Comparison of ENCODE assay signal across 1 cellular context in genomic region chr17:42561908-42562844, GRCh38.
TF ChIP-seq lines count a peak whose summit lies in the region.

Gene COASY, plus strand, starts transcription at chr17:42562148. Its CDS starts 475 bp downstream, at chr17:42562623.

TF ChIP-seq in GM12878, 131 proteins besides CTCF, POLR2A, EP300 and RAD21 (continued from another document and continues in another):
- TF ChIP-seq, protein P1, sequence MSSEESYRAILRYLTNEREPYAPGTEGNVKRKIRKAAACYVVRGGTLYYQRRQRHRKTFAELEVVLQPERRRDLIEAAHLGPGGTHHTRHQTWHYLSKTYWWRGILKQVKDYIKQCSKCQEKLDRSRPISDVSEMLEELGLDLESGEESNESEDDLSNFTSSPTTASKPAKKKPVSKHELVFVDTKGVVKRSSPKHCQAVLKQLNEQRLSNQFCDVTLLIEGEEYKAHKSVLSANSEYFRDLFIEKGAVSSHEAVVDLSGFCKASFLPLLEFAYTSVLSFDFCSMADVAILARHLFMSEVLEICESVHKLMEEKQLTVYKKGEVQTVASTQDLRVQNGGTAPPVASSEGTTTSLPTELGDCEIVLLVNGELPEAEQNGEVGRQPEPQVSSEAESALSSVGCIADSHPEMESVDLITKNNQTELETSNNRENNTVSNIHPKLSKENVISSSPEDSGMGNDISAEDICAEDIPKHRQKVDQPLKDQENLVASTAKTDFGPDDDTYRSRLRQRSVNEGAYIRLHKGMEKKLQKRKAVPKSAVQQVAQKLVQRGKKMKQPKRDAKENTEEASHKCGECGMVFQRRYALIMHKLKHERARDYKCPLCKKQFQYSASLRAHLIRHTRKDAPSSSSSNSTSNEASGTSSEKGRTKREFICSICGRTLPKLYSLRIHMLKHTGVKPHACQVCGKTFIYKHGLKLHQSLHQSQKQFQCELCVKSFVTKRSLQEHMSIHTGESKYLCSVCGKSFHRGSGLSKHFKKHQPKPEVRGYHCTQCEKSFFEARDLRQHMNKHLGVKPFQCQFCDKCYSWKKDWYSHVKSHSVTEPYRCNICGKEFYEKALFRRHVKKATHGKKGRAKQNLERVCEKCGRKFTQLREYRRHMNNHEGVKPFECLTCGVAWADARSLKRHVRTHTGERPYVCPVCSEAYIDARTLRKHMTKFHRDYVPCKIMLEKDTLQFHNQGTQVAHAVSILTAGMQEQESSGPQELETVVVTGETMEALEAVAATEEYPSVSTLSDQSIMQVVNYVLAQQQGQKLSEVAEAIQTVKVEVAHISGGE (CRISPR knock-in tag; IDR thresholded peaks at IDR 0.05): no peak
- TF ChIP-seq, protein P2, sequence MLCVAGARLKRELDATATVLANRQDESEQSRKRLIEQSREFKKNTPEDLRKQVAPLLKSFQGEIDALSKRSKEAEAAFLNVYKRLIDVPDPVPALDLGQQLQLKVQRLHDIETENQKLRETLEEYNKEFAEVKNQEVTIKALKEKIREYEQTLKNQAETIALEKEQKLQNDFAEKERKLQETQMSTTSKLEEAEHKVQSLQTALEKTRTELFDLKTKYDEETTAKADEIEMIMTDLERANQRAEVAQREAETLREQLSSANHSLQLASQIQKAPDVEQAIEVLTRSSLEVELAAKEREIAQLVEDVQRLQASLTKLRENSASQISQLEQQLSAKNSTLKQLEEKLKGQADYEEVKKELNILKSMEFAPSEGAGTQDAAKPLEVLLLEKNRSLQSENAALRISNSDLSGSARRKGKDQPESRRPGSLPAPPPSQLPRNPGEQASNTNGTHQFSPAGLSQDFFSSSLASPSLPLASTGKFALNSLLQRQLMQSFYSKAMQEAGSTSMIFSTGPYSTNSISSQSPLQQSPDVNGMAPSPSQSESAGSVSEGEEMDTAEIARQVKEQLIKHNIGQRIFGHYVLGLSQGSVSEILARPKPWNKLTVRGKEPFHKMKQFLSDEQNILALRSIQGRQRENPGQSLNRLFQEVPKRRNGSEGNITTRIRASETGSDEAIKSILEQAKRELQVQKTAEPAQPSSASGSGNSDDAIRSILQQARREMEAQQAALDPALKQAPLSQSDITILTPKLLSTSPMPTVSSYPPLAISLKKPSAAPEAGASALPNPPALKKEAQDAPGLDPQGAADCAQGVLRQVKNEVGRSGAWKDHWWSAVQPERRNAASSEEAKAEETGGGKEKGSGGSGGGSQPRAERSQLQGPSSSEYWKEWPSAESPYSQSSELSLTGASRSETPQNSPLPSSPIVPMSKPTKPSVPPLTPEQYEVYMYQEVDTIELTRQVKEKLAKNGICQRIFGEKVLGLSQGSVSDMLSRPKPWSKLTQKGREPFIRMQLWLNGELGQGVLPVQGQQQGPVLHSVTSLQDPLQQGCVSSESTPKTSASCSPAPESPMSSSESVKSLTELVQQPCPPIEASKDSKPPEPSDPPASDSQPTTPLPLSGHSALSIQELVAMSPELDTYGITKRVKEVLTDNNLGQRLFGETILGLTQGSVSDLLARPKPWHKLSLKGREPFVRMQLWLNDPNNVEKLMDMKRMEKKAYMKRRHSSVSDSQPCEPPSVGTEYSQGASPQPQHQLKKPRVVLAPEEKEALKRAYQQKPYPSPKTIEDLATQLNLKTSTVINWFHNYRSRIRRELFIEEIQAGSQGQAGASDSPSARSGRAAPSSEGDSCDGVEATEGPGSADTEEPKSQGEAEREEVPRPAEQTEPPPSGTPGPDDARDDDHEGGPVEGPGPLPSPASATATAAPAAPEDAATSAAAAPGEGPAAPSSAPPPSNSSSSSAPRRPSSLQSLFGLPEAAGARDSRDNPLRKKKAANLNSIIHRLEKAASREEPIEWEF (IDR thresholded peaks at IDR 0.05; ENCODE audit: insufficient replicate concordance, low read depth, low read length): no peak
- TF ChIP-seq IRF5 (IDR thresholded peaks at IDR 0.05; ENCODE audit: borderline replicate concordance): peak; percentile 92
- TF ChIP-seq SPI1 (IDR thresholded peaks at IDR 0.05; ENCODE audit: borderline replicate concordance, insufficient read depth, low read depth, low read length): no peak
- TF ChIP-seq ZNF592 (IDR thresholded peaks at IDR 0.05): no peak
- TF ChIP-seq RFX5 (IDR thresholded peaks at IDR 0.05; ENCODE audit: low read depth, low read length): no peak
- TF ChIP-seq, protein P3, sequence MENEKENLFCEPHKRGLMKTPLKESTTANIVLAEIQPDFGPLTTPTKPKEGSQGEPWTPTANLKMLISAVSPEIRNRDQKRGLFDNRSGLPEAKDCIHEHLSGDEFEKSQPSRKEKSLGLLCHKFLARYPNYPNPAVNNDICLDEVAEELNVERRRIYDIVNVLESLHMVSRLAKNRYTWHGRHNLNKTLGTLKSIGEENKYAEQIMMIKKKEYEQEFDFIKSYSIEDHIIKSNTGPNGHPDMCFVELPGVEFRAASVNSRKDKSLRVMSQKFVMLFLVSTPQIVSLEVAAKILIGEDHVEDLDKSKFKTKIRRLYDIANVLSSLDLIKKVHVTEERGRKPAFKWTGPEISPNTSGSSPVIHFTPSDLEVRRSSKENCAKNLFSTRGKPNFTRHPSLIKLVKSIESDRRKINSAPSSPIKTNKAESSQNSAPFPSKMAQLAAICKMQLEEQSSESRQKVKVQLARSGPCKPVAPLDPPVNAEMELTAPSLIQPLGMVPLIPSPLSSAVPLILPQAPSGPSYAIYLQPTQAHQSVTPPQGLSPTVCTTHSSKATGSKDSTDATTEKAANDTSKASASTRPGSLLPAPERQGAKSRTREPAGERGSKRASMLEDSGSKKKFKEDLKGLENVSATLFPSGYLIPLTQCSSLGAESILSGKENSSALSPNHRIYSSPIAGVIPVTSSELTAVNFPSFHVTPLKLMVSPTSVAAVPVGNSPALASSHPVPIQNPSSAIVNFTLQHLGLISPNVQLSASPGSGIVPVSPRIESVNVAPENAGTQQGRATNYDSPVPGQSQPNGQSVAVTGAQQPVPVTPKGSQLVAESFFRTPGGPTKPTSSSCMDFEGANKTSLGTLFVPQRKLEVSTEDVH (IDR thresholded peaks at IDR 0.05; ENCODE audit: low read depth, partially characterized antibody): peak; percentile 78
- no peak for TF ChIP-seq BCL11A (IDR thresholded peaks at IDR 0.05; ENCODE audit: low read depth, low read length)
- TF ChIP-seq MEF2B (IDR thresholded peaks at IDR 0.05; ENCODE audit: partially characterized antibody, poor library complexity, severe bottlenecking): peak; percentile 46
- TF ChIP-seq EGR1 (IDR thresholded peaks at IDR 0.05; ENCODE audit: borderline replicate concordance in 1 of 2, low read depth in 2 of 2, low read length in 2 of 2): no peak
- no peak; the same call in 1 of the 2 replicates for TF ChIP-seq MTA3 (IDR thresholded peaks at IDR 0.05; ENCODE audit: borderline replicate concordance, low read length)
- TF ChIP-seq, protein P4, sequence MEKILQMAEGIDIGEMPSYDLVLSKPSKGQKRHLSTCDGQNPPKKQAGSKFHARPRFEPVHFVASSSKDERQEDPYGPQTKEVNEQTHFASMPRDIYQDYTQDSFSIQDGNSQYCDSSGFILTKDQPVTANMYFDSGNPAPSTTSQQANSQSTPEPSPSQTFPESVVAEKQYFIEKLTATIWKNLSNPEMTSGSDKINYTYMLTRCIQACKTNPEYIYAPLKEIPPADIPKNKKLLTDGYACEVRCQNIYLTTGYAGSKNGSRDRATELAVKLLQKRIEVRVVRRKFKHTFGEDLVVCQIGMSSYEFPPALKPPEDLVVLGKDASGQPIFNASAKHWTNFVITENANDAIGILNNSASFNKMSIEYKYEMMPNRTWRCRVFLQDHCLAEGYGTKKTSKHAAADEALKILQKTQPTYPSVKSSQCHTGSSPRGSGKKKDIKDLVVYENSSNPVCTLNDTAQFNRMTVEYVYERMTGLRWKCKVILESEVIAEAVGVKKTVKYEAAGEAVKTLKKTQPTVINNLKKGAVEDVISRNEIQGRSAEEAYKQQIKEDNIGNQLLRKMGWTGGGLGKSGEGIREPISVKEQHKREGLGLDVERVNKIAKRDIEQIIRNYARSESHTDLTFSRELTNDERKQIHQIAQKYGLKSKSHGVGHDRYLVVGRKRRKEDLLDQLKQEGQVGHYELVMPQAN (conservative IDR thresholded peaks at IDR 0.05): peak; percentile 66
- TF ChIP-seq, protein P5, sequence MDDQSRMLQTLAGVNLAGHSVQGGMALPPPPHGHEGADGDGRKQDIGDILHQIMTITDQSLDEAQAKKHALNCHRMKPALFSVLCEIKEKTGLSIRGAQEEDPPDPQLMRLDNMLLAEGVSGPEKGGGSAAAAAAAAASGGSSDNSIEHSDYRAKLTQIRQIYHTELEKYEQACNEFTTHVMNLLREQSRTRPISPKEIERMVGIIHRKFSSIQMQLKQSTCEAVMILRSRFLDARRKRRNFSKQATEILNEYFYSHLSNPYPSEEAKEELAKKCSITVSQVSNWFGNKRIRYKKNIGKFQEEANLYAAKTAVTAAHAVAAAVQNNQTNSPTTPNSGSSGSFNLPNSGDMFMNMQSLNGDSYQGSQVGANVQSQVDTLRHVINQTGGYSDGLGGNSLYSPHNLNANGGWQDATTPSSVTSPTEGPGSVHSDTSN (IDR thresholded peaks at IDR 0.05; ENCODE audit: insufficient replicate concordance, low read depth, low read length): no peak
- TF ChIP-seq STAT1 (conservative IDR thresholded peaks at IDR 0.05): 0 out of 2 replicates have a peak, but pooled peaks have one; percentile 84
- TF ChIP-seq RCOR1 (conservative IDR thresholded peaks at IDR 0.05; ENCODE audit: low read depth, low read length): peak; percentile 98
- TF ChIP-seq TCF7 (IDR thresholded peaks at IDR 0.05; ENCODE audit: borderline replicate concordance): no peak
- peak; percentile 81 for TF ChIP-seq HCFC1 (IDR thresholded peaks at IDR 0.05; ENCODE audit: low read length)
- TF ChIP-seq PAX5 (IDR thresholded peaks at IDR 0.05; ENCODE audit: borderline replicate concordance, low read depth, low read length): peak; percentile 23; the same call in 1 of the 2 replicates
- TF ChIP-seq, protein P6, sequence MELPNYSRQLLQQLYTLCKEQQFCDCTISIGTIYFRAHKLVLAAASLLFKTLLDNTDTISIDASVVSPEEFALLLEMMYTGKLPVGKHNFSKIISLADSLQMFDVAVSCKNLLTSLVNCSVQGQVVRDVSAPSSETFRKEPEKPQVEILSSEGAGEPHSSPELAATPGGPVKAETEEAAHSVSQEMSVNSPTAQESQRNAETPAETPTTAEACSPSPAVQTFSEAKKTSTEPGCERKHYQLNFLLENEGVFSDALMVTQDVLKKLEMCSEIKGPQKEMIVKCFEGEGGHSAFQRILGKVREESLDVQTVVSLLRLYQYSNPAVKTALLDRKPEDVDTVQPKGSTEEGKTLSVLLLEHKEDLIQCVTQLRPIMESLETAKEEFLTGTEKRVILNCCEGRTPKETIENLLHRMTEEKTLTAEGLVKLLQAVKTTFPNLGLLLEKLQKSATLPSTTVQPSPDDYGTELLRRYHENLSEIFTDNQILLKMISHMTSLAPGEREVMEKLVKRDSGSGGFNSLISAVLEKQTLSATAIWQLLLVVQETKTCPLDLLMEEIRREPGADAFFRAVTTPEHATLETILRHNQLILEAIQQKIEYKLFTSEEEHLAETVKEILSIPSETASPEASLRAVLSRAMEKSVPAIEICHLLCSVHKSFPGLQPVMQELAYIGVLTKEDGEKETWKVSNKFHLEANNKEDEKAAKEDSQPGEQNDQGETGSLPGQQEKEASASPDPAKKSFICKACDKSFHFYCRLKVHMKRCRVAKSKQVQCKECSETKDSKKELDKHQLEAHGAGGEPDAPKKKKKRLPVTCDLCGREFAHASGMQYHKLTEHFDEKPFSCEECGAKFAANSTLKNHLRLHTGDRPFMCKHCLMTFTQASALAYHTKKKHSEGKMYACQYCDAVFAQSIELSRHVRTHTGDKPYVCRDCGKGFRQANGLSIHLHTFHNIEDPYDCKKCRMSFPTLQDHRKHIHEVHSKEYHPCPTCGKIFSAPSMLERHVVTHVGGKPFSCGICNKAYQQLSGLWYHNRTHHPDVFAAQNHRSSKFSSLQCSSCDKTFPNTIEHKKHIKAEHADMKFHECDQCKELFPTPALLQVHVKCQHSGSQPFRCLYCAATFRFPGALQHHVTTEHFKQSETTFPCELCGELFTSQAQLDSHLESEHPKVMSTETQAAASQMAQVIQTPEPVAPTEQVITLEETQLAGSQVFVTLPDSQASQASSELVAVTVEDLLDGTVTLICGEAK (IDR thresholded peaks at IDR 0.05; ENCODE audit: borderline replicate concordance): peak; percentile 94
- TF ChIP-seq BRCA1 (IDR thresholded peaks at IDR 0.05; ENCODE audit: low read depth, low read length): peak; percentile 95
- TF ChIP-seq ETV6 (conservative IDR thresholded peaks at IDR 0.05 in 1 of 2, IDR thresholded peaks at IDR 0.05 in 1 of 2; ENCODE audit: borderline replicate concordance in 1 of 2, low read depth in 1 of 2): peak in 1 of 2 experiments; percentile 41; a peak in 1 of 4 replicates
- peak; percentile 45; the same call in 1 of the 2 replicates for TF ChIP-seq ATF7 (IDR thresholded peaks at IDR 0.05; ENCODE audit: low read depth)
- TF ChIP-seq SMAD1 (IDR thresholded peaks at IDR 0.05; ENCODE audit: low read depth, partially characterized antibody): no peak
- no peak for TF ChIP-seq KDM1A (IDR thresholded peaks at IDR 0.05; ENCODE audit: borderline replicate concordance)
- TF ChIP-seq ZBED1 (IDR thresholded peaks at IDR 0.05; ENCODE audit: borderline replicate concordance): peak; percentile 58; the same call in 1 of the 2 replicates
- no peak for TF ChIP-seq NRF1 (conservative IDR thresholded peaks at IDR 0.05; ENCODE audit: low read depth, low read length)
- TF ChIP-seq NFYA (IDR thresholded peaks at IDR 0.05; ENCODE audit: borderline replicate concordance, low read depth, low read length): no peak
